Comparison of ENCODE assay signal across 23 cellular contexts in the genomic region with DNA sequence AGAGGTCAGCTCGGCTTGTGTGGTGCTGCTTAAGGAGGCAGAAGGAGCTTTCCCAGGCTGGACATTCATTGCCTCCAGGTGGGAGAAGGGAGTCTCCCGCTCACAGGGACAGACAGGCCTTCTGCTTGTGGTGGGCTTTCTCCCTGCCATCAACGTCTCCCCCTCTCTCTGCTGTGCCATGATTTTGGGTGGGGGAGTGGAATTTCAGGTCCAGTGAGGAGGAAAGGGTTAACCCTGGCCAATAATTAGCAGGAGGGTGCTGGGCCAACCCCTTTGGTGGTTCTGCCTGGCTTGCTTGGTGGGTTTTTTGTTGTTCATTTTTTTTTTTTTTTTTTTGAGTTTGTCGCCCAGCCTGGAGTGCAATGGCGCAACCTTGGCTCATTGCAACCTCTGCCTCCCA.
"Had no signal": no experiment of that assay in that cellular context is flagged by ENCODE, and none has a peak within 500 bp of the region (broad histone marks: within the 10 kb centered on the region; RNA-seq: fewer than 3 reads in every experiment).

No MANE protein-coding gene starts in this region.

- H3K36me3 Mint-ChIP-seq: immature natural killer cell; naive B cell; stimulated activated naive B cell treated with anti-CD40 and anti-IgM and Interleukin-4, amounts not matched to agents 10 μg/mL and 1 μg/mL and 100 μg/mL, for 72 hours had no signal

- H3K9me3 ChIP-seq: esophagus squamous epithelium, gastroesophageal sphincter, left ventricle myocardium inferior, lower lobe of right lung, neutrophil, testis, tibial nerve had no signal

- H3K4me3 Mint-ChIP-seq: dendritic cell treated with granulocyte-macrophage colony-stimulating factor and Interleukin-4, amounts not matched to agents 40 ng/mL and 50 ng/mL, for 4 days; effector memory CD8-positive, alpha-beta T cell; immature natural killer cell; memory B cell; naive B cell; nephron progenitor cell; stimulated activated naive B cell treated with anti-CD40 and anti-IgM and Interleukin-4, amounts not matched to agents 10 μg/mL and 1 μg/mL and 100 μg/mL, for 72 hours; stimulated activated naive CD8-positive, alpha-beta T cell treated with anti-CD3 and anti-CD28 coated beads, Interleukin-15, amount 100 ng/mL, for 72 hours had no signal

- H3K9me3 Mint-ChIP-seq: dendritic cell treated with granulocyte-macrophage colony-stimulating factor and Interleukin-4, amounts not matched to agents 40 ng/mL and 50 ng/mL, for 4 days; effector memory CD8-positive, alpha-beta T cell; immature natural killer cell; memory B cell; nephron progenitor cell; stimulated activated naive B cell treated with anti-CD40 and anti-IgM and Interleukin-4, amounts not matched to agents 10 μg/mL and 1 μg/mL and 100 μg/mL, for 72 hours; stimulated activated naive CD8-positive, alpha-beta T cell treated with anti-CD3 and anti-CD28 coated beads, Interleukin-15, amount 100 ng/mL, for 72 hours had no signal

- DNase-seq: cerebellar nuclear complex; effector memory CD8-positive, alpha-beta T cell; esophagus squamous epithelium; glutamatergic neuron; immature natural killer cell; left ventricle myocardium inferior; lower lobe of right lung; midbrain; naive B cell; nephron progenitor cell; posterior cingulate gyrus; stimulated activated CD4-positive, alpha-beta T cell treated with anti-CD3 and anti-CD28 coated beads, Interleukin-2, amount 100 ng/mL, for 48 hours; stimulated activated naive B cell treated with anti-CD40 and anti-IgM and Interleukin-4, amounts not matched to agents 10 μg/mL and 1 μg/mL and 100 μg/mL, for 72 hours; stimulated activated naive CD8-positive, alpha-beta T cell treated with anti-CD3 and anti-CD28 coated beads, Interleukin-15, amount 100 ng/mL, for 72 hours; testis had no signal

- H3K36me3 ChIP-seq: esophagus squamous epithelium, gastroesophageal sphincter, left ventricle myocardium inferior, lower lobe of right lung, neutrophil, tibial nerve had no signal

- H3K4me3 ChIP-seq: esophagus squamous epithelium, gastroesophageal sphincter, left ventricle myocardium inferior, lower lobe of right lung, skin epidermis, testis, tibial nerve had no signal

- FAIRE-seq: colon, keratinocyte had no signal

- H3K27me3 ChIP-seq: testis, tibial nerve had no signal

- ATAC-seq: effector memory CD8-positive, alpha-beta T cell; gastroesophageal sphincter; stimulated activated naive B cell treated with anti-CD40 and anti-IgM and Interleukin-4, amounts not matched to agents 10 μg/mL and 1 μg/mL and 100 μg/mL, for 72 hours; stimulated activated naive CD8-positive, alpha-beta T cell treated with anti-CD3 and anti-CD28 coated beads, Interleukin-15, amount 100 ng/mL, for 72 hours had no signal

- H3K27ac Mint-ChIP-seq: dendritic cell treated with granulocyte-macrophage colony-stimulating factor and Interleukin-4, amounts not matched to agents 40 ng/mL and 50 ng/mL, for 4 days; effector memory CD8-positive, alpha-beta T cell; immature natural killer cell; memory B cell; stimulated activated naive B cell treated with anti-CD40 and anti-IgM and Interleukin-4, amounts not matched to agents 10 μg/mL and 1 μg/mL and 100 μg/mL, for 72 hours; stimulated activated naive CD8-positive, alpha-beta T cell treated with anti-CD3 and anti-CD28 coated beads, Interleukin-15, amount 100 ng/mL, for 72 hours had no signal

- H3K27ac ChIP-seq: gastroesophageal sphincter, left ventricle myocardium inferior, neutrophil, skin epidermis, testis had no signal

- H3K4me1 ChIP-seq: left ventricle myocardium inferior had no signal
